10 cellular contexts compared by ENCODE assay signal in genomic region chr11:61541568-61541967, GRCh38. TPM values are rescaled to one million over a fixed set of nuclear protein-coding genes. Genes with fewer than 3 reads are reported as not detected.
DNase-seq lines count a peak whose midpoint lies in the region; ATAC-seq and TF ChIP-seq lines count a peak whose summit lies in the region.
"Had no signal": no experiment of that assay in that cellular context is flagged by ENCODE, and none has a peak within 500 bp of the region (broad histone marks: within the 10 kb centered on the region; RNA-seq: fewer than 3 reads in every experiment).

No MANE protein-coding gene starts in this region.

- no peaks in the 10 kb centered on the region for H3K36me3 Mint-ChIP-seq in chondrocyte (ENCODE audit: low read depth)

- no peak overlapping the region for H3K27ac Mint-ChIP-seq in chondrocyte (ENCODE audit: unreplicated experiment)
- H3K27ac Mint-ChIP-seq: T-helper 17 cell had no signal

- no peak for ATAC-seq in foreskin keratinocyte
- ATAC-seq: T-helper 17 cell had no signal

- no peak overlapping the region for H3K23ac ChIP-seq in mesendoderm (ENCODE audit: low read length)

- H2AK5ac ChIP-seq in mesendoderm (ENCODE audit: low read length), result no peak overlapping the region

- H3K9me3 Mint-ChIP-seq in chondrocyte (ENCODE audit: low read depth), result no peaks in the 10 kb centered on the region

- no peak overlapping the region for H3K4me3 Mint-ChIP-seq in chondrocyte (ENCODE audit: unreplicated experiment)
- H3K4me3 Mint-ChIP-seq: T-helper 17 cell had no signal

- H3K9ac ChIP-seq in mesendoderm (ENCODE audit: low read length), result no peak overlapping the region

- H3K4me1 Mint-ChIP-seq in chondrocyte (ENCODE audit: low read depth), result peaks cover 11% of the 10 kb centered on the region

- H4K5ac ChIP-seq in mesendoderm (ENCODE audit: low read length), result no peak overlapping the region

- peaks cover 26% of the 10 kb centered on the region for H3K27me3 Mint-ChIP-seq in chondrocyte (ENCODE audit: low read depth)

- peak; percentile 70 for DNase-seq in EH (ENCODE audit: low read depth)
- peak; percentile 86 for DNase-seq in MG63
- DNase-seq in SK-N-DZ (ENCODE audit: low spot score), result peak; percentile 68
- peak; percentile 87 for DNase-seq in mesendoderm
- no peak for DNase-seq in foreskin keratinocyte
- no peak for DNase-seq in C1 segment of cervical spinal cord (lab: John Stamatoyannopoulos, UW)
- no peak for DNase-seq in cortex of kidney (lab: John Stamatoyannopoulos, UW)
- DNase-seq in chondrocyte (ENCODE audit: low spot score), result no peak
- DNase-seq: T-helper 17 cell had no signal

- TF ChIP-seq CTCF in foreskin keratinocyte (conservative IDR thresholded peaks at IDR 0.05), result no peak
- no peak for TF ChIP-seq CTCF in chondrocyte (IDR thresholded peaks at IDR 0.05)

- no peak overlapping the region for H3K4ac ChIP-seq in mesendoderm (ENCODE audit: low read depth, low read length)

- H3K36me3 ChIP-seq in MG63 (peaks cover 3% of the 10 kb centered on the region; the same call in 1 of the 2 replicates), mesendoderm (ENCODE audit: control insufficient read depth, insufficient read depth, low read length) (no peaks in the 10 kb centered on the region)
- H3K36me3 ChIP-seq: ascending aorta had no signal

- no peak overlapping the region for H3K18ac ChIP-seq in mesendoderm (ENCODE audit: low read length)

- H3K4me2 ChIP-seq in mesendoderm (ENCODE audit: low read length), result no peak overlapping the region

- no peak overlapping the region for H2BK5ac ChIP-seq in mesendoderm (ENCODE audit: low read length)

- H3K4me1 ChIP-seq in mesendoderm (ENCODE audit: control insufficient read depth, low read depth, low read length), result peaks cover 4% of the 10 kb centered on the region
- H3K4me1 ChIP-seq in foreskin keratinocyte, result no peaks in the 10 kb centered on the region
- H3K4me1 ChIP-seq: ascending aorta had no signal

- H3K4me3 ChIP-seq in MG63, result no peak overlapping the region
- H3K4me3 ChIP-seq in mesendoderm (ENCODE audit: low read length), result no peak overlapping the region
- H3K4me3 ChIP-seq: ascending aorta had no signal

- WGBS in mesendoderm (ENCODE audit: extremely low coverage, insufficient coverage, low lambda C conversion rate), result no CpG with 5 or more reads among the region's 3 CpGs

- H2BK120ac ChIP-seq in mesendoderm (ENCODE audit: low read depth, low read length), result no peak overlapping the region

- H3K27me3 ChIP-seq in MG63 (no peaks in the 10 kb centered on the region), mesendoderm (ENCODE audit: insufficient read depth, low read length, poor library complexity) (no peaks in the 10 kb centered on the region), foreskin keratinocyte (no peaks in the 10 kb centered on the region)
- H3K27me3 ChIP-seq: ascending aorta had no signal

- H3K9me3 ChIP-seq in MG63, result no peaks in the 10 kb centered on the region
- H3K9me3 ChIP-seq: ascending aorta had no signal

- H3K79me1 ChIP-seq in mesendoderm (ENCODE audit: low read length), result no peaks in the 10 kb centered on the region

- H3K56ac ChIP-seq in mesendoderm (ENCODE audit: low read length), result peak overlapping the region; percentile 50

- H3K27ac ChIP-seq in mesendoderm (ENCODE audit: low read depth, low read length) (no peak overlapping the region), foreskin keratinocyte (no peak overlapping the region)
- H3K27ac ChIP-seq: ascending aorta had no signal

- no peaks in the 10 kb centered on the region for H3K79me2 ChIP-seq in mesendoderm (ENCODE audit: control insufficient read depth, insufficient read depth, low read length)

- H4K8ac ChIP-seq in mesendoderm (ENCODE audit: low read depth, low read length), result no peak overlapping the region

- no peak overlapping the region for H2BK15ac ChIP-seq in mesendoderm (replicated peaks; ENCODE audit: low read depth)

RNA-seq across cellular contexts. Expression of gene LRRC10B, which starts 33.0 kb away (rescaled TPM):
- 1.0 and 1.3 TPM in 2 replicates for total RNA-seq in MG63 (2014; rRNA removed; shearing (Covaris generic); ENCODE audit: low replicate concordance)
- 0.39 TPM in 1 of 2 replicates, not detected in the other for polyA plus RNA-seq in SK-N-DZ (2014; cell fraction: cytosol; rRNA removed)
- polyA plus RNA-seq in SK-N-DZ (2014; cell fraction: nucleus; rRNA removed), result 0.43 TPM in 1 of 2 replicates, not detected in the other
- 0.20 TPM for polyA plus RNA-seq in mesendoderm (2013, experiment 1 of 2)
- polyA plus RNA-seq in mesendoderm (2013, experiment 2 of 2), result 0.29 TPM
- total RNA-seq in foreskin keratinocyte (0.07 TPM in 1 of 2 replicates, not detected in the other), chondrocyte (0.10 TPM in 1 of 3 replicates, not detected in the others)
- 0.02 and 0.06 TPM in 2 replicates for polyA plus RNA-seq in foreskin keratinocyte
- total RNA-seq: T-helper 17 cell had no signal

RNA-seq across cellular contexts. Expression of gene SYT7, which starts 39.3 kb away (rescaled TPM):
- total RNA-seq in MG63 (2014; rRNA removed; shearing (Covaris generic); ENCODE audit: low replicate concordance), result 3.7 and 9.9 TPM in 2 replicates
- 4.7 and 7.4 TPM in 2 replicates for polyA plus RNA-seq in SK-N-DZ (2014; cell fraction: cytosol; rRNA removed)
- 6.4 and 8.0 TPM in 2 replicates for polyA plus RNA-seq in SK-N-DZ (2014; cell fraction: nucleus; rRNA removed)
- 5.0 TPM for polyA plus RNA-seq in mesendoderm (2013, experiment 1 of 2)
- polyA plus RNA-seq in mesendoderm (2013, experiment 2 of 2), result 4.8 TPM
- 2.2 and 4.5 TPM in 2 replicates for total RNA-seq in foreskin keratinocyte
- 1.5 and 2.5 TPM in 2 replicates for polyA plus RNA-seq in foreskin keratinocyte
- 0.92 to 2.0 TPM (median 1.5 TPM) in 3 replicates for total RNA-seq in chondrocyte
- total RNA-seq: T-helper 17 cell had no signal

Comparison
In these comparisons a context has a peak if more than half of its experiments do, and no peak if none do; other contexts are left out.
1. DNase-seq: peak in EH (single experiment), MG63 (single experiment), SK-N-DZ (single experiment) and mesendoderm (single experiment); none in foreskin keratinocyte (0 of 2), C1 segment of cervical spinal cord (0 of 14), cortex of kidney (single experiment) and chondrocyte (single experiment).